12 cellular contexts compared by ENCODE assay signal in genomic region chr21:36847189-36847588, GRCh38.
DNase-seq lines count a peak whose midpoint lies in the region; ATAC-seq, FAIRE-seq and TF ChIP-seq lines count a peak whose summit lies in the region.
"Had no signal": no experiment of that assay in that cellular context is flagged by ENCODE, and none has a peak within 500 bp of the region (broad histone marks: within the 10 kb centered on the region; RNA-seq: fewer than 3 reads in every experiment).

No MANE protein-coding gene starts in this region.

- no peaks in the 10 kb centered on the region for H3K79me2 ChIP-seq in astrocyte (ENCODE audit: insufficient read depth, low read length)

- peaks cover 18% of the 10 kb centered on the region for H3K4me1 Mint-ChIP-seq in astrocyte (ENCODE audit: low read depth, unreplicated experiment)

- FAIRE-seq in astrocyte (lab: Jason Lieb, UNC) (peak; percentile 52), kidney (lab: Jason Lieb, UNC) (no peak), GM12891 (lab: Jason Lieb, UNC) (no peak)

- H3K27me3 Mint-ChIP-seq in astrocyte (ENCODE audit: low read depth, unreplicated experiment) = no peaks in the 10 kb centered on the region

- H3K27ac ChIP-seq in astrocyte (ENCODE audit: low read depth, low read length) (no peak overlapping the region), kidney (ENCODE audit: low read depth in 2 of 2, low read length in 2 of 2) (no peak overlapping the region)
- H3K27ac ChIP-seq: gastrocnemius medialis, transverse colon had no signal

- no peaks in the 10 kb centered on the region for H3K9me3 Mint-ChIP-seq in astrocyte (ENCODE audit: unreplicated experiment)

- peak overlapping the region; percentile 36 for H3K4me2 ChIP-seq in astrocyte (ENCODE audit: low read length)

- DNase-seq in HPDE6-E6E7 (ENCODE audit: extremely low spot score) (peak; percentile 82), astrocyte (ENCODE audit: low read depth) (peak; percentile 72), glomerular visceral epithelial cell (ENCODE audit: extremely low spot score) (peak; percentile 68), superior temporal gyrus (ENCODE audit: extremely low spot score) (peak; percentile 56), kidney (no peak), GM12891 (ENCODE audit: insufficient read length, low spot score) (no peak)
- DNase-seq: activated naive CD4-positive, alpha-beta T cell treated with Interleukin-2 at 50 U/mL for 16 hours; gastrocnemius medialis; NCI-H1092 treated with DMSO at 0.1 percent for 48 hours; transverse colon had no signal

- H3K36me3 ChIP-seq in astrocyte (ENCODE audit: insufficient read depth, low read length) (no peaks in the 10 kb centered on the region), kidney (ENCODE audit: control insufficient read depth in 1 of 2, insufficient read depth in 2 of 2, low read length in 2 of 2) (no peaks in the 10 kb centered on the region)
- H3K36me3 ChIP-seq: gastrocnemius medialis, transverse colon had no signal

- H4K20me1 ChIP-seq in astrocyte (ENCODE audit: insufficient read depth, low read length) = no peaks in the 10 kb centered on the region

- ATAC-seq in GM19351 (IDR thresholded peaks at IDR 0.05; ENCODE audit: unreplicated experiment) = no peak
- ATAC-seq: activated CD4-positive, CD25-positive, alpha-beta regulatory T cell treated with anti-CD3 and anti-CD28 coated beads, Interleukin-2, amount 50 U/mL, for 24 hours; gastrocnemius medialis had no signal

- peak overlapping the region; percentile 91 for H3K27ac Mint-ChIP-seq in astrocyte (ENCODE audit: unreplicated experiment)

- intact Hi-C loops in kidney (cut with DNase I) = no loop called here

- H3K27me3 ChIP-seq in astrocyte (ENCODE audit: insufficient read depth, low read length) = no peaks in the 10 kb centered on the region
- H3K27me3 ChIP-seq: gastrocnemius medialis, transverse colon had no signal

- H3K9me3 ChIP-seq in astrocyte (ENCODE audit: insufficient read depth, low read depth, low read length) (no peaks in the 10 kb centered on the region), kidney (ENCODE audit: control insufficient read depth in 1 of 2, low read length in 2 of 2) (no peaks in the 10 kb centered on the region)
- H3K9me3 ChIP-seq: gastrocnemius medialis, transverse colon had no signal

- H3K4me3 Mint-ChIP-seq in astrocyte (ENCODE audit: unreplicated experiment) = no peak overlapping the region

- H3K36me3 Mint-ChIP-seq in astrocyte (ENCODE audit: low read depth, unreplicated experiment) = no peaks in the 10 kb centered on the region

- TF ChIP-seq CTCF in astrocyte (IDR thresholded peaks at IDR 0.05; ENCODE audit: insufficient read depth, low read depth, low read length) = no peak
- TF ChIP-seq CTCF in kidney (IDR thresholded peaks at IDR 0.05; ENCODE audit: borderline replicate concordance, extremely low read depth, insufficient read depth) = no peak

- H3K4me1 ChIP-seq in astrocyte (ENCODE audit: insufficient read depth, low read length) (peaks cover 16% of the 10 kb centered on the region), kidney (ENCODE audit: control insufficient read depth in 1 of 2, insufficient read depth in 1 of 2, low read depth in 1 of 2, low read length in 2 of 2) (peaks cover 0 to 5% of the 10 kb centered on the region in 2 donors)
- H3K4me1 ChIP-seq: transverse colon had no signal

- H3K4me3 ChIP-seq in astrocyte (ENCODE audit: insufficient read depth, low read depth, low read length) = no peak overlapping the region
- no peak overlapping the region for H3K4me3 ChIP-seq in kidney (ENCODE audit: low read length in 2 of 2)
- H3K4me3 ChIP-seq: gastrocnemius medialis, transverse colon had no signal

- H3K9ac ChIP-seq in astrocyte (ENCODE audit: low read length) (peak overlapping the region; percentile 16), kidney (ENCODE audit: low read length in 2 of 2) (no peak overlapping the region)

- no peak overlapping the region for H2AFZ ChIP-seq in astrocyte (ENCODE audit: low read depth, low read length)

- no peak for TF ChIP-seq POLR2A in GM12891 (IDR thresholded peaks at IDR 0.05; ENCODE audit: low read depth, low read length)

TF ChIP-seq in GM12891, 5 proteins besides CTCF, POLR2A, EP300 and RAD21:
- TF ChIP-seq SPI1 (IDR thresholded peaks at IDR 0.05; ENCODE audit: low read depth, low read length) (no peak), TAF1 (IDR thresholded peaks at IDR 0.05; ENCODE audit: low read depth, low read length) (no peak), PAX5 (IDR thresholded peaks at IDR 0.05; ENCODE audit: insufficient read depth, low read length, severe bottlenecking) (no peak), POU2F2 (IDR thresholded peaks at IDR 0.05; ENCODE audit: low read depth, low read length) (no peak), POLR2AphosphoS5 (IDR thresholded peaks at IDR 0.05; ENCODE audit: low read depth, low read length) (no peak)

Comparison
In these comparisons a context has a peak if more than half of its experiments do, and no peak if none do; other contexts are left out.
1. DNase-seq: peak in HPDE6-E6E7 (single experiment), astrocyte (single experiment), glomerular visceral epithelial cell (single experiment) and superior temporal gyrus (single experiment); none in kidney (single experiment) and GM12891 (single experiment).